In the genomic region with DNA sequence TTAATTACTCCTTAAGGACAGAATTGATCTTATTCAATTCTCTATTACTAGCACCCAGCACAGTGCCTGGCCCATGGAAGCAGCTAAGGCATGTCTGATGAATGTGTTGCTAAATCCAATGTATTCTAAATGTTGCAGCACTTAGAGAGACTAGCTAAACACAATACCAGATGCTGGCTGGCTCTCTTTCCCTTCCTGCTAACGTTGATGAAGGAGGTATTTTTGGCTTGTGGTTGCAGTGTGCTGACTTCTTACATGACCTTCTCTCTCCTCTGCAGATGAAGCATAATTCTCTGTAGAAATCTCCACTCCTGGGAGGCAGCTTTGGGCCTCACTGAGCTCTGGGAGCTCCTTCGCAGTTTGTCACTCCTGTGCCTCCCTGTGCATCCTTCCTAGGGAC, we compare ENCODE assay signal across 11 cellular contexts.
A peak's percentile ranks its signal among the peaks of the same experiment; 100 is the strongest.
DNase-seq lines count a peak whose midpoint lies in the region; ATAC-seq and TF ChIP-seq lines count a peak whose summit lies in the region.
"Had no signal": no experiment of that assay in that cellular context is flagged by ENCODE, and none has a peak within 500 bp of the region (broad histone marks: within the 10 kb centered on the region; RNA-seq: fewer than 3 reads in every experiment).

No MANE protein-coding gene starts in this region.

- DNase-seq in EL = peak; percentile 17
- peak; percentile 12 for DNase-seq in LHCN-M2 (ENCODE audit: low read depth)
- DNase-seq in fibroblast of pulmonary artery (ENCODE audit: low read depth) = peak; percentile 33
- DNase-seq in effector CD4-positive, alpha-beta T cell = no peak
- no peak for DNase-seq in anterior cingulate cortex (lab: John Stamatoyannopoulos, UW)
- DNase-seq in stimulated activated CD4-positive, alpha-beta T cell treated with anti-CD3 and anti-CD28 coated beads, Interleukin-2, amount 100 ng/mL, for 24 hours = no peak
- DNase-seq: MG63 had no signal

- no peak overlapping the region for H3K4me3 ChIP-seq in fibroblast of pulmonary artery (replicated peaks; ENCODE audit: low read depth, low read length)
- H3K4me3 ChIP-seq: MG63, SJSA1, tibial nerve had no signal

- ATAC-seq in GM21576 (IDR thresholded peaks at IDR 0.05; ENCODE audit: unreplicated experiment) (peak; percentile 59), HG03280 (IDR thresholded peaks at IDR 0.05; ENCODE audit: unreplicated experiment) (no peak)

- no peak for TF ChIP-seq CTCF in fibroblast of pulmonary artery (IDR thresholded peaks at IDR 0.05; ENCODE audit: low read length, missing control alignments)

Comparison
In these comparisons a context has a peak if more than half of its experiments do, and no peak if none do; other contexts are left out.
1. DNase-seq: peak in EL (single experiment), LHCN-M2 (single experiment) and fibroblast of pulmonary artery (single experiment); none in effector CD4-positive, alpha-beta T cell (single experiment), anterior cingulate cortex (0 of 58) and stimulated activated CD4-positive, alpha-beta T cell treated with anti-CD3 and anti-CD28 coated beads, Interleukin-2, amount 100 ng/mL, for 24 hours (0 of 2).